In the genomic region with DNA sequence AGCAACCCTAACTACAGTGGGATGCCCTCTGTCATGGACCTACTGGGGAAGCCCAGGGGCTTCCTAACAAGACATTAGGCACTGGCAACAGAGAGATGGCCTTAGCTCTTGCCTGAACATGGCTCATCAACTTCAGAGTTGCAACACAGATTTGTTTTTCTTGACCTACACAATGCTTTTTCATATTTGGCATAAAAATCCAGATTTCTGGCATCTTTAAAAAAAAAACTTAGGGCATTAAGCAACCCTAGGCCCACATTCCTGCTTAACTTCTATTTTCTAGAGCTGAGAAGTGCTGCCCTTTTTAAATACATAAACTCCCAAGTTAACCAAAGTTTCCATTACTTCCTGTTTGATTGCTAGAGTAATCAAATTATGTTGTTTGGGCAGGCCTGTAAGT, we compare ENCODE assay signal across 32 cellular contexts. TPM values are rescaled to one million over a fixed set of nuclear protein-coding genes. Genes with fewer than 3 reads are reported as not detected.
"Had no signal": no experiment of that assay in that cellular context is flagged by ENCODE, and none has a peak within 500 bp of the region (broad histone marks: within the 10 kb centered on the region; RNA-seq: fewer than 3 reads in every experiment).

No MANE protein-coding gene starts in this region.

- DNase-seq: activated CD4-positive, alpha-beta T cell treated with anti-CD3 and anti-CD28 coated beads for 36 hours; activated CD4-positive, CD25-positive, alpha-beta regulatory T cell; activated CD8-positive, alpha-beta memory T cell treated with anti-CD3 and anti-CD28 coated beads, Interleukin-2, amount 10 ng/mL, durations not matched to agents 7 days and 5 days; activated CD8-positive, alpha-beta T cell treated with anti-CD3 and anti-CD28 coated beads, Interleukin-2, amount 10 ng/mL, durations not matched to agents 7 days and 5 days; activated naive CD4-positive, alpha-beta T cell; activated T-cell treated with anti-CD3 and anti-CD28 coated beads, Interleukin-2, amount 50 U/mL, for 48 hours; anterior cingulate cortex; body of pancreas; cerebellar nuclear complex; colonic mucosa; effector CD8-positive, alpha-beta T cell; erythroblast; head of caudate nucleus; hippocampal formation; kidney; left colon; mammary epithelial cell; naive thymus-derived CD4-positive, alpha-beta T cell; nucleus accumbens; posterior cingulate gyrus; right cardiac atrium; stimulated activated CD4-positive, alpha-beta T cell treated with anti-CD3 and anti-CD28 coated beads, Interleukin-12 subunit alpha, Interleukin-12 subunit beta, amount 100 ng/mL, for 4 hours; stimulated activated CD4-positive, alpha-beta T cell treated with anti-CD3 and anti-CD28 coated beads, Interleukin-4, amount 100 ng/mL, for 4 hours; stimulated activated naive B cell treated with anti-CD40 and anti-IgM and Interleukin-4, amounts not matched to agents 10 μg/mL and 1 μg/mL and 100 μg/mL, for 72 hours; stomach; T-helper 1 cell; tibial artery; upper lobe of right lung had no signal

- ATAC-seq: activated CD4-positive, alpha-beta T cell treated with anti-CD3 and anti-CD28 coated beads for 36 hours; activated CD8-positive, alpha-beta memory T cell treated with anti-CD3 and anti-CD28 coated beads, Interleukin-2, amount 10 ng/mL, durations not matched to agents 7 days and 5 days; activated CD8-positive, alpha-beta T cell treated with anti-CD3 and anti-CD28 coated beads, Interleukin-2, amount 10 ng/mL, durations not matched to agents 7 days and 5 days; activated naive CD4-positive, alpha-beta T cell treated with anti-CD3 and anti-CD28 coated beads, Interleukin-2, amount 50 U/mL, for 72 hours; body of pancreas; left colon; naive thymus-derived CD4-positive, alpha-beta T cell; right cardiac atrium; stimulated activated naive B cell treated with anti-CD40 and anti-IgM and Interleukin-4, amounts not matched to agents 10 μg/mL and 1 μg/mL and 100 μg/mL, for 72 hours; upper lobe of right lung had no signal

- H3K4me3 ChIP-seq: body of pancreas, cardiac muscle cell, colonic mucosa, stomach, suprapubic skin, tibial artery, upper lobe of right lung had no signal

RNA-seq across cellular contexts. Expression of gene GRIA1, which starts 8.0 kb away (rescaled TPM):
- total RNA-seq: activated CD4-positive, alpha-beta T cell treated with anti-CD3 and anti-CD28 coated beads for 36 hours; activated CD8-positive, alpha-beta memory T cell treated with anti-CD3 and anti-CD28 coated beads, Interleukin-2, amount 10 ng/mL, durations not matched to agents 7 days and 5 days; activated CD8-positive, alpha-beta T cell treated with anti-CD3 and anti-CD28 coated beads, Interleukin-2, amount 10 ng/mL, durations not matched to agents 7 days and 5 days; activated naive CD4-positive, alpha-beta T cell treated with anti-CD3 and anti-CD28 coated beads, Interleukin-2, amount 50 U/mL, for 72 hours; dermis microvascular lymphatic vessel endothelial cell; naive thymus-derived CD4-positive, alpha-beta T cell had no signal
